Comparison of ENCODE assay signal across 19 cellular contexts in the genomic region with DNA sequence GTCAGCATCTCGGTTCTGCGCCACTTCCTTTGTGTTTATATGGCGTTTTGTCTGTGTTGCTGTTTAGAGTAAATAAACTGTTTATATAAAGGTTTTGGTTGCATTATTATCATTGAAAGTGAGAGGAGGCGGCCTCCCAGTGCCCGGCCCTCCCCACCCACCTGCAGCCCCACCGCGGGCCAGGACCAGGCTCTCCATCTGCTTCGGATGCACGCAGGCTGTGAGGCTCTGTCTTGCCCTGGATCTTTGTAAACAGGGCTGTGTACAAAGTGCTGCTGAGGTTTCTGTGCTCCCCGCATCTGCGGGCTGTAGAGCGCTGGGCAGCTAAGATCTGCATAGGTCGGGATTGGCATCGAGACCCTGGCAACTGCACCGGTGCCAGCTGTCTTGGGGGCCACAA.
"Had no signal": no experiment of that assay in that cellular context is flagged by ENCODE, and none has a peak within 500 bp of the region (broad histone marks: within the 10 kb centered on the region; RNA-seq: fewer than 3 reads in every experiment).

No MANE protein-coding gene starts in this region.

- H3K27me3 ChIP-seq: heart left ventricle, left lung, thyroid gland had no signal

- H3K4me1 ChIP-seq: gastroesophageal sphincter, left lung, thyroid gland had no signal

- H3K9me3 ChIP-seq: thyroid gland had no signal

- H3K4me3 ChIP-seq: esophagus muscularis mucosa, gastroesophageal sphincter, heart left ventricle, left lung, spleen, thyroid gland had no signal

- DNase-seq: activated CD4-positive, alpha-beta memory T cell treated with anti-CD3 and anti-CD28 coated beads for 36 hours; activated CD4-positive, alpha-beta T cell treated with anti-CD3 and anti-CD28 coated beads for 4 hours; activated naive CD8-positive, alpha-beta T cell treated with anti-CD3 and anti-CD28 coated beads for 36 hours; activated T-cell treated with anti-CD3 and anti-CD28 coated beads for 4 hours; amniotic stem cell; dermis blood vessel endothelial cell; effector memory CD4-positive, alpha-beta T cell; heart left ventricle; kidney; left lung; mammary epithelial cell; naive B cell; spleen; stimulated activated CD4-positive, alpha-beta T cell treated with anti-CD3 and anti-CD28 coated beads, Interleukin-4, amount 100 ng/mL, for 4 hours; stimulated activated naive B cell treated with anti-CD40 and anti-IgM and Interleukin-4, amounts not matched to agents 10 μg/mL and 1 μg/mL and 100 μg/mL, for 72 hours; thyroid gland; WERI-Rb-1 had no signal

- H3K27ac ChIP-seq: esophagus muscularis mucosa, gastroesophageal sphincter, left lung, thyroid gland, WERI-Rb-1 had no signal
